Comparison of ENCODE assay signal across 20 cellular contexts in genomic region chr6:54586251-54586650, GRCh38.
A peak's percentile ranks its signal among the peaks of the same experiment; 100 is the strongest.
DNase-seq lines count a peak whose midpoint lies in the region; ATAC-seq and TF ChIP-seq lines count a peak whose summit lies in the region.
"Had no signal": no experiment of that assay in that cellular context is flagged by ENCODE, and none has a peak within 500 bp of the region (broad histone marks: within the 10 kb centered on the region; RNA-seq: fewer than 3 reads in every experiment).

No MANE protein-coding gene starts in this region.

- peaks cover 11% of the 10 kb centered on the region for H3K4me1 Mint-ChIP-seq in mesothelial cell of epicardium
- H3K4me1 Mint-ChIP-seq: activated B cell treated with CpG ODN at 0.5 μM for 24 hours; activated naive CD8-positive, alpha-beta T cell treated with anti-CD3 and anti-CD28 coated beads, Interleukin-2, amount 10 ng/mL, durations not matched to agents 7 days and 5 days had no signal

- no peaks in the 10 kb centered on the region for H3K27me3 Mint-ChIP-seq in mesothelial cell of epicardium (ENCODE audit: low read depth)
- H3K27me3 Mint-ChIP-seq: activated B cell treated with CpG ODN at 0.5 μM for 24 hours; activated naive CD8-positive, alpha-beta T cell treated with anti-CD3 and anti-CD28 coated beads, Interleukin-2, amount 10 ng/mL, durations not matched to agents 7 days and 5 days had no signal

- no peaks in the 10 kb centered on the region for H4K20me1 ChIP-seq in osteoblast (ENCODE audit: insufficient read depth, low read length)

- peak overlapping the region; percentile 51 for H3K27ac ChIP-seq in osteoblast (ENCODE audit: low read depth, low read length)
- H3K27ac ChIP-seq: C4-2B, gastroesophageal sphincter, spleen, thoracic aorta had no signal

- CTCF ChIA-PET in BJ (lab: Yijun Ruan, JAX), result no interaction called here

- no peak overlapping the region for H3K4me3 Mint-ChIP-seq in mesothelial cell of epicardium
- H3K4me3 Mint-ChIP-seq: activated B cell treated with CpG ODN at 0.5 μM for 24 hours; activated CD8-positive, alpha-beta T cell treated with anti-CD3 and anti-CD28 coated beads, Interleukin-2, amount 10 ng/mL, durations not matched to agents 7 days and 5 days; activated naive CD8-positive, alpha-beta T cell treated with anti-CD3 and anti-CD28 coated beads, Interleukin-2, amount 10 ng/mL, durations not matched to agents 7 days and 5 days; T-helper 1 cell treated with Interleukin-12 subunit alpha and Interleukin-12 subunit beta and Interleukin-4 antibody, amounts not matched to agents 30 μg/mL and 1 μg/mL, for 36 hours had no signal

- H3K36me3 Mint-ChIP-seq in mesothelial cell of epicardium, result peaks cover 1% of the 10 kb centered on the region
- H3K36me3 Mint-ChIP-seq: activated naive CD8-positive, alpha-beta T cell treated with anti-CD3 and anti-CD28 coated beads, Interleukin-2, amount 10 ng/mL, durations not matched to agents 7 days and 5 days had no signal

- H3K4me3 ChIP-seq in BJ (ENCODE audit: low read depth, low read length), result no peak overlapping the region
- no peak overlapping the region for H3K4me3 ChIP-seq in osteoblast (ENCODE audit: insufficient read depth, low read length)
- H3K4me3 ChIP-seq: gastroesophageal sphincter, spleen, thoracic aorta had no signal

- H3K36me3 ChIP-seq in BJ (ENCODE audit: control insufficient read depth, insufficient read depth, low read length) (no peaks in the 10 kb centered on the region), osteoblast (ENCODE audit: insufficient read depth, low read length) (no peaks in the 10 kb centered on the region)
- H3K36me3 ChIP-seq: gastroesophageal sphincter, spleen, thoracic aorta had no signal

- no peak for ATAC-seq in GM21723 (IDR thresholded peaks at IDR 0.05; ENCODE audit: unreplicated experiment)
- ATAC-seq: activated CD8-positive, alpha-beta T cell treated with anti-CD3 and anti-CD28 coated beads, Interleukin-2, amount 10 ng/mL, durations not matched to agents 7 days and 5 days; gastroesophageal sphincter; left lobe of liver had no signal

- peaks cover 27% of the 10 kb centered on the region for H3K4me1 ChIP-seq in osteoblast (ENCODE audit: insufficient read depth, low read length)
- H3K4me1 ChIP-seq: gastroesophageal sphincter, spleen had no signal

- H3K27ac Mint-ChIP-seq in mesothelial cell of epicardium, result no peak overlapping the region
- H3K27ac Mint-ChIP-seq: activated B cell treated with CpG ODN at 0.5 μM for 24 hours; activated CD8-positive, alpha-beta T cell treated with anti-CD3 and anti-CD28 coated beads, Interleukin-2, amount 10 ng/mL, durations not matched to agents 7 days and 5 days; activated naive CD8-positive, alpha-beta T cell treated with anti-CD3 and anti-CD28 coated beads, Interleukin-2, amount 10 ng/mL, durations not matched to agents 7 days and 5 days; T-helper 1 cell treated with Interleukin-12 subunit alpha and Interleukin-12 subunit beta and Interleukin-4 antibody, amounts not matched to agents 30 μg/mL and 1 μg/mL, for 36 hours had no signal

- no peaks in the 10 kb centered on the region for H3K79me2 ChIP-seq in osteoblast (ENCODE audit: insufficient read depth, low read length)

- DNase-seq in BJ (ENCODE audit: low read depth) (peak; percentile 70), HT1080 (ENCODE audit: low read depth) (peak; percentile 14), dedifferentiated amniotic fluid mesenchymal stem cell (ENCODE audit: extremely low spot score) (peak; percentile 44), osteoblast (ENCODE audit: insufficient read length, low spot score, missing footprints) (no peak), mesothelial cell of epicardium (ENCODE audit: low spot score in 2 of 2, unreplicated experiment in 2 of 2) (no peak), NCI-H2081 (lab: John Stamatoyannopoulos, UW) (no peak)
- DNase-seq: activated B cell treated with CpG ODN at 0.5 μM for 24 hours; activated CD8-positive, alpha-beta T cell treated with anti-CD3 and anti-CD28 coated beads, Interleukin-2, amount 10 ng/mL, durations not matched to agents 7 days and 5 days; activated naive CD8-positive, alpha-beta T cell treated with anti-CD3 and anti-CD28 coated beads, Interleukin-2, amount 10 ng/mL, durations not matched to agents 7 days and 5 days; activated T-cell treated with anti-CD3 and anti-CD28 coated beads, Interleukin-2, amount 50 U/mL, for 48 hours; DMS79; NCI-H1694 treated with DMSO at 0.1 percent for 48 hours; occipital lobe; spleen had no signal

- H3K9me3 ChIP-seq in osteoblast (ENCODE audit: low read depth, low read length), result no peaks in the 10 kb centered on the region
- H3K9me3 ChIP-seq: thoracic aorta had no signal

- TF ChIP-seq CTCF in BJ (IDR thresholded peaks at IDR 0.05; ENCODE audit: insufficient read depth, low read depth, low read length) (no peak), osteoblast (IDR thresholded peaks at IDR 0.05; ENCODE audit: extremely low read depth, low read depth, low read length) (no peak), mesothelial cell of epicardium (IDR thresholded peaks at IDR 0.05; ENCODE audit: unreplicated experiment) (no peak)

- H3K27me3 ChIP-seq in BJ (ENCODE audit: control insufficient read depth, insufficient read depth, low read length), result no peaks in the 10 kb centered on the region
- no peaks in the 10 kb centered on the region for H3K27me3 ChIP-seq in osteoblast (ENCODE audit: insufficient read depth, low read length)
- H3K27me3 ChIP-seq: gastroesophageal sphincter, spleen had no signal

- no peak overlapping the region for H2AFZ ChIP-seq in osteoblast (ENCODE audit: low read length)

- H3K4me2 ChIP-seq in osteoblast (ENCODE audit: insufficient read depth, low read length), result peak overlapping the region; percentile 42

- peaks cover 21% of the 10 kb centered on the region for H3K9me3 Mint-ChIP-seq in mesothelial cell of epicardium
- H3K9me3 Mint-ChIP-seq: activated naive CD8-positive, alpha-beta T cell treated with anti-CD3 and anti-CD28 coated beads, Interleukin-2, amount 10 ng/mL, durations not matched to agents 7 days and 5 days; T-helper 1 cell treated with Interleukin-12 subunit alpha and Interleukin-12 subunit beta and Interleukin-4 antibody, amounts not matched to agents 30 μg/mL and 1 μg/mL, for 36 hours had no signal

- POLR2A ChIA-PET in BJ (lab: Charles Lee), result no interaction called here

Comparison
In these comparisons a context has a peak if more than half of its experiments do, and no peak if none do; other contexts are left out.
1. DNase-seq: peak in BJ (single experiment), HT1080 (single experiment) and dedifferentiated amniotic fluid mesenchymal stem cell (single experiment); none in osteoblast (single experiment), mesothelial cell of epicardium (0 of 2) and NCI-H2081 (0 of 2).